ENCODE assay signal across 8 cellular contexts in the genomic region with DNA sequence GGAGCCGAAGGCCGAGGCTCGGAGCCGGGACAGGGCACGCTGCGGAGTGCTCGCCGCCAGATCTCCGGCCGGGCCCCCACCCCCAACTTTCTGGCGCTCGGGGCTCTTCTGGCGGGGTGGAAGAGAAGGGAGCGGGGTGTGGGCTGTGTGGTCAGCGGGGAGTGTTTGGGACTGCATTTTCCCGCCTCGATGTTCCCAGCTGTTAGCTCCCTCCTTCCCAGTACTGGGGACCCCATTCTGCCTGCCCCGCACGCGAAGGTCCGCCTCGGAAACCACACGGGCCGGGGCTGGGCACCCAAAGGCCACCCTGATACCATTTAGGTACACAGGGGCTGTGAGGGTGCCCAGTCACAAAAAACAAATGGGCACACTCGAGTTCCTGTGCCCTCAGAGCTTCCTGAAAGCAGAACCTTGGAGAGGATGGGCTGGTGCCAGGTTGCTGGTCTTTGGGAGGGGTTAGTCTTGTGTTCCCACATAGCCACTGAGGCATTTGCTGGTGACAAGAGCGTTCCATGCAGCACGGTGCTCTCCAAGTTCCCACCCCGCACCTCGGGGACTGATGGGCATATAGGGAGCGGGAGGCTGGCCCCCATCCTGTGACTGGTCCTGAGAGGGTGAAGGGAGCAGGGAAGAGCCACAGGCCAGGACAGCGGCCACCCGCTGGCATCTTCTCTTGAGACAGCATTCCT. TPM values are rescaled to one million over a fixed set of nuclear protein-coding genes. Genes with fewer than 3 reads are reported as not detected.
DNase-seq lines count a peak whose midpoint lies in the region; ATAC-seq and TF ChIP-seq lines count a peak whose summit lies in the region.

No MANE protein-coding gene starts in this region.

- H4K20me1 ChIP-seq in H9 (ENCODE audit: control insufficient read depth, insufficient read depth, insufficient read length) = no peaks in the 10 kb centered on the region

- H3K23ac ChIP-seq in H9 (ENCODE audit: insufficient read length, low read depth, low read length) = no peak overlapping the region

- no peak for TF ChIP-seq CTCF in H9 (conservative IDR thresholded peaks at IDR 0.05)

- H3K27me3 Mint-ChIP-seq in H9 (ENCODE audit: low read depth) = no peaks in the 10 kb centered on the region

- H3K27ac Mint-ChIP-seq in H9 = peak overlapping the region; percentile 39 to 91 (median 58); a peak in 3 of 7 replicates

- H3T11ph ChIP-seq in H9 (ENCODE audit: low read length) = no peak overlapping the region

- no peaks in the 10 kb centered on the region; a peak in 1 of 5 replicates for H3K9me3 Mint-ChIP-seq in H9

- H3K79me2 ChIP-seq in ACC112 (ENCODE audit: control insufficient read depth, insufficient read depth, low read length, unreplicated experiment) (no peaks in the 10 kb centered on the region), H9 (ENCODE audit: insufficient read depth, low read length) (no peaks in the 10 kb centered on the region; the same call in 1 of the 2 replicates)

- H2AK5ac ChIP-seq in H9 (ENCODE audit: insufficient read length, low read length) = no peak overlapping the region

- peaks cover 17% of the 10 kb centered on the region for H3K4me1 ChIP-seq in ACC112 (ENCODE audit: control insufficient read depth, insufficient read depth, low read length, unreplicated experiment)
- peaks cover 22% of the 10 kb centered on the region; the same call in 1 of the 2 replicates for H3K4me1 ChIP-seq in H9 (ENCODE audit: insufficient read depth, low read length)
- H3K4me1 ChIP-seq in adipocyte (ENCODE audit: control insufficient read depth, insufficient read depth, low read length) = peaks cover 28% of the 10 kb centered on the region
- peaks cover 16 to 18% (median 16%) of the 10 kb centered on the region in 3 donors for H3K4me1 ChIP-seq in skeletal muscle tissue (ENCODE audit: control insufficient read depth in 3 of 3, insufficient read depth in 3 of 3, low read length in 3 of 3)

- H3K36me3 ChIP-seq in ACC112 (ENCODE audit: insufficient read depth, low read length) = no peaks in the 10 kb centered on the region
- no peaks in the 10 kb centered on the region for H3K36me3 ChIP-seq in adipocyte (ENCODE audit: control insufficient read depth, insufficient read depth, low read length, severe bottlenecking)
- H3K36me3 ChIP-seq in skeletal muscle tissue (ENCODE audit: control insufficient read depth in 3 of 3, insufficient read depth in 3 of 3, low read length in 3 of 3) = no peaks in the 10 kb centered on the region

- H3K4me3 ChIP-seq in ACC112 (ENCODE audit: low read depth, low read length) (peak overlapping the region; percentile 89), adipocyte (ENCODE audit: low read length) (peak overlapping the region; percentile 86), iPS-11a (ENCODE audit: low read depth, low read length) (peak overlapping the region; percentile 61), skeletal muscle tissue (ENCODE audit: low read length in 3 of 3) (peak overlapping the region; percentile 57 to 67 (median 61))

- no peak overlapping the region for H2BK12ac ChIP-seq in H9 (ENCODE audit: insufficient read length, low read depth, low read length)

- H4K5ac ChIP-seq in H9 (ENCODE audit: insufficient read length, low read depth, low read length) = no peak overlapping the region

- peaks cover 11 to 16% (median 12%) of the 10 kb centered on the region in 3 experiments; a peak in 5 of 7 replicates for H3K36me3 Mint-ChIP-seq in H9 (ENCODE audit: insufficient read depth in 1 of 3, low read depth in 3 of 3)

- H3K79me1 ChIP-seq in H9 (ENCODE audit: insufficient read depth, low read depth, low read length, poor library complexity, severe bottlenecking) = no peaks in the 10 kb centered on the region

- no peak overlapping the region for H3K4ac ChIP-seq in H9 (ENCODE audit: low read depth, low read length)

- peak overlapping the region; percentile 85 to 88 for H3K4me3 Mint-ChIP-seq in H9

- H3K9me3 ChIP-seq in H9 (ENCODE audit: control insufficient read depth, low read depth, low read length) = no peaks in the 10 kb centered on the region
- H3K9me3 ChIP-seq in adipocyte (ENCODE audit: control insufficient read depth, low read length) = no peaks in the 10 kb centered on the region
- no peaks in the 10 kb centered on the region for H3K9me3 ChIP-seq in skeletal muscle tissue (ENCODE audit: control insufficient read depth in 3 of 3, low read length in 3 of 3)

- H3K27ac ChIP-seq in ACC112 (ENCODE audit: low read depth, low read length) = no peak overlapping the region
- H3K27ac ChIP-seq in H9 (ENCODE audit: insufficient read length, low read depth, low read length) = no peak overlapping the region
- H3K27ac ChIP-seq in skeletal muscle tissue (ENCODE audit: low read depth, low read length) = no peak overlapping the region

- peak overlapping the region; percentile 45 for H3K9ac ChIP-seq in H9 (ENCODE audit: extremely low read depth, insufficient read length, low read length)
- H3K9ac ChIP-seq in adipocyte (ENCODE audit: low read length) = peak overlapping the region; percentile 79
- H3K9ac ChIP-seq in skeletal muscle tissue (ENCODE audit: low read depth in 1 of 3, low read length in 3 of 3) = peak overlapping the region; percentile 23 to 66 (median 33)

- WGBS in H9 (ENCODE audit: extremely low coverage, insufficient read length, low lambda C conversion rate) = no CpG with 5 or more reads among the region's 32 CpGs

- no peak overlapping the region for H2BK15ac ChIP-seq in H9 (ENCODE audit: low read depth, low read length)

- no peak for ATAC-seq in HG02759 (IDR thresholded peaks at IDR 0.05; ENCODE audit: unreplicated experiment)

- H2BK5ac ChIP-seq in H9 (ENCODE audit: insufficient read length, low read length) = no peak overlapping the region

- H3K18ac ChIP-seq in H9 (ENCODE audit: insufficient read length, low read depth, low read length) = peak overlapping the region; percentile 18

- H3K23me2 ChIP-seq in H9 (ENCODE audit: insufficient read length, low read depth, low read length, poor library complexity, severe bottlenecking) = peaks cover 15% of the 10 kb centered on the region

- H2BK20ac ChIP-seq in H9 (ENCODE audit: low read depth, low read length, poor library complexity, severe bottlenecking) = no peak overlapping the region

- H4K8ac ChIP-seq in H9 (replicated peaks; ENCODE audit: insufficient read length, low read depth, low read length) = no peak overlapping the region

- no peak overlapping the region for H4K91ac ChIP-seq in H9 (ENCODE audit: insufficient read length, low read depth, low read length)

- DNase-seq in H9 (peak; percentile 44), adipocyte (ENCODE audit: low read depth) (peak; percentile 29), H4 (ENCODE audit: low spot score) (no peak), DMS114 treated with DMSO at 0.1 percent for 48 hours (lab: John Stamatoyannopoulos, UW; ENCODE audit: unreplicated experiment) (no peak)

- no peaks in the 10 kb centered on the region for H3K27me3 ChIP-seq in ACC112 (ENCODE audit: insufficient read depth, low read length)
- no peaks in the 10 kb centered on the region; the same call in 1 of the 2 replicates for H3K27me3 ChIP-seq in H9 (ENCODE audit: insufficient read depth, low read length)
- H3K27me3 ChIP-seq in adipocyte (replicated peaks; ENCODE audit: control insufficient read depth, insufficient read depth, low read length) = no peaks in the 10 kb centered on the region
- peaks cover 0 to 22% (median 13%) of the 10 kb centered on the region in 3 donors for H3K27me3 ChIP-seq in skeletal muscle tissue (ENCODE audit: control insufficient read depth in 3 of 3, insufficient read depth in 3 of 3, low read length in 3 of 3)

- peak overlapping the region; percentile 49 for H3K14ac ChIP-seq in H9 (ENCODE audit: insufficient read depth, low read length)

- H3K56ac ChIP-seq in H9 (ENCODE audit: insufficient read length, low read depth, low read length) = no peak overlapping the region

- H3K4me1 Mint-ChIP-seq in H9 = peaks cover 58 to 60% of the 10 kb centered on the region in 2 experiments

- H2AFZ ChIP-seq in ACC112 (ENCODE audit: low read length, unreplicated experiment) = peak overlapping the region; percentile 97
- no peak overlapping the region for H2AFZ ChIP-seq in H9 (ENCODE audit: low read length)

- no peak overlapping the region for H2BK120ac ChIP-seq in H9 (ENCODE audit: low read depth, low read length, poor library complexity, severe bottlenecking)

- peak overlapping the region; percentile 79 for H3K4me2 ChIP-seq in H9 (ENCODE audit: insufficient read depth, insufficient read length, low read length)

RNA-seq across cellular contexts. Expression of a gene that starts 0.6 kb away (rescaled TPM):
- total RNA-seq in H9 (2021) = 118 and 124 TPM in 2 replicates
- total RNA-seq in skeletal muscle tissue = 11.5 TPM
- total RNA-seq in H4 (2014; rRNA removed; shearing (Covaris generic)) = 8.4 and 18.8 TPM in 2 replicates

RNA-seq across cellular contexts. Expression of a gene that starts 15.6 kb away (rescaled TPM):
- 73.5 and 74.5 TPM in 2 replicates for total RNA-seq in H9 (2021)
- total RNA-seq in skeletal muscle tissue = 6.8 TPM
- total RNA-seq in H4 (2014; rRNA removed; shearing (Covaris generic)) = 14.4 TPM in 2 replicates

RNA-seq across cellular contexts. Expression of a gene that starts 46.0 kb away (rescaled TPM):
- total RNA-seq in H9 (2021) (0.31 TPM in 2 replicates), skeletal muscle tissue (4.2 TPM)
- 0.21 and 0.37 TPM in 2 replicates for total RNA-seq in H4 (2014; rRNA removed; shearing (Covaris generic))

Comparison
In these comparisons a context has a peak if more than half of its experiments do, and no peak if none do; other contexts are left out.
1. DNase-seq: peak in H9 (single experiment) and adipocyte (single experiment); none in H4 (single experiment) and DMS114 treated with DMSO at 0.1 percent for 48 hours (single experiment).
2. Peak in every context shown above with its lines, with median percentiles within 50 percentile points of each other: H3K4me3 ChIP-seq and H3K9ac ChIP-seq.